Comparison of ENCODE assay signal across 8 cellular contexts in genomic region chr6:42037669-42038068, GRCh38. TPM values are rescaled to one million over a fixed set of nuclear protein-coding genes. Genes with fewer than 3 reads are reported as not detected.
A peak's percentile ranks its signal among the peaks of the same experiment; 100 is the strongest.
DNase-seq lines count a peak whose midpoint lies in the region; ATAC-seq and TF ChIP-seq lines count a peak whose summit lies in the region.
"Not testable (repeated sequence)": the region's sequence is repeated elsewhere in the genome, so short reads cannot be mapped to it uniquely, and the experiment has no call there.

No MANE protein-coding gene starts in this region.

- peaks cover 33% of the 10 kb centered on the region for H3K36me3 Mint-ChIP-seq in activated CD4-positive, alpha-beta T cell treated with anti-CD3 and anti-CD28 coated beads for 36 hours (ENCODE audit: low read depth)
- H3K36me3 Mint-ChIP-seq in activated T-helper 2 cell treated with anti-CD3 and anti-CD28 coated beads, Interferon-gamma antibody, Interleukin-2, Interleukin-4, amounts not matched to agents 10 μg/mL and 5 μg/mL and 100 μg/mL, durations not matched to agents 14 hours and 24 hours and 36 hours (ENCODE audit: low read depth), result not testable (repeated sequence)
- peaks cover 29% of the 10 kb centered on the region for H3K36me3 Mint-ChIP-seq in activated naive CD8-positive, alpha-beta T cell treated with anti-CD3 and anti-CD28 coated beads for 36 hours
- H3K36me3 Mint-ChIP-seq in immature natural killer cell, result peaks cover 0 to 15% (median 4%) of the 10 kb centered on the region in 3 donors

- peaks cover 0 to 17% (median 0%) of the 10 kb centered on the region in 11 experiments; a peak in 3 of 22 replicates for H3K36me3 ChIP-seq in BLaER1 treated with 17β-estradiol and CSF1 and Interleukin-3, amounts not matched to agents 10 nM and 100 nM
- not testable (repeated sequence) for H3K36me3 ChIP-seq in Loucy (ENCODE audit: insufficient read depth, low read length)
- H3K36me3 ChIP-seq in spleen, result peaks cover 0 to 86% (median 9%) of the 10 kb centered on the region in 6 donors

- H3K4me3 Mint-ChIP-seq in activated CD4-positive, alpha-beta T cell treated with anti-CD3 and anti-CD28 coated beads for 36 hours, result peak overlapping the region; percentile 88
- H3K4me3 Mint-ChIP-seq in activated T-helper 2 cell treated with anti-CD3 and anti-CD28 coated beads, Interferon-gamma antibody, Interleukin-2, Interleukin-4, amounts not matched to agents 10 μg/mL and 5 μg/mL and 100 μg/mL, durations not matched to agents 14 hours and 24 hours and 36 hours (ENCODE audit: low read depth), result peak overlapping the region; percentile 47
- peak overlapping the region; percentile 77 for H3K4me3 Mint-ChIP-seq in activated naive CD8-positive, alpha-beta T cell treated with anti-CD3 and anti-CD28 coated beads for 36 hours
- H3K4me3 Mint-ChIP-seq in immature natural killer cell, result peak overlapping the region; percentile 24 to 87 (median 57)

- peaks cover 26% of the 10 kb centered on the region; the same call in 1 of the 2 replicates for H3K79me2 ChIP-seq in Loucy (ENCODE audit: insufficient read depth, low read length)

- POLR2A ChIA-PET in activated CD4-positive, alpha-beta T cell treated with anti-CD3 and anti-CD28 coated beads for 36 hours (lab: Charles Lee), result interaction anchor here (0.7 kb wide), 1 partner anchor 11 kb away, joined by 8 read pairs; no protein-coding TSS in a partner anchor

- H3K9me2 ChIP-seq in Loucy (replicated peaks; ENCODE audit: low read depth, low read length), result not testable (repeated sequence)

- not testable (repeated sequence) for TF ChIP-seq POLR2A in spleen (IDR thresholded peaks at IDR 0.05)

- peak overlapping the region in 9 of 11 experiments; percentile 62 to 99 (median 91); a peak in 18 of 22 replicates for H3K4me2 ChIP-seq in BLaER1 treated with 17β-estradiol and CSF1 and Interleukin-3, amounts not matched to agents 10 nM and 100 nM
- H3K4me2 ChIP-seq in Loucy (ENCODE audit: low read depth, low read length, poor library complexity, severe bottlenecking), result peak overlapping the region; percentile 82

- DNase-seq in activated CD4-positive, alpha-beta T cell treated with anti-CD3 and anti-CD28 coated beads for 36 hours; activated T-helper 2 cell treated with anti-CD3 and anti-CD28 coated beads, Interferon-gamma antibody, Interleukin-2, Interleukin-4, amounts not matched to agents 10 μg/mL and 5 μg/mL and 100 μg/mL, durations not matched to agents 14 hours and 24 hours and 36 hours (ENCODE audit: low spot score); activated naive CD8-positive, alpha-beta T cell treated with anti-CD3 and anti-CD28 coated beads for 36 hours; immature natural killer cell: not testable (repeated sequence)
- peak; percentile 54 for DNase-seq in activated CD8-positive, alpha-beta memory T cell treated with anti-CD3 and anti-CD28 coated beads for 24 hours
- peak; percentile 7 for DNase-seq in spleen

- 87 to 96% (median 91%) methylated on average over 15 of the region's 15 CpGs for WGBS in spleen, 5 donors

- intact Hi-C loops in activated CD4-positive, alpha-beta T cell treated with anti-CD3 and anti-CD28 coated beads for 36 hours (cut with DNase I, micrococcal nuclease); spleen (cut with DNase I; ENCODE audit: low total_unique reads): not testable (repeated sequence)
- intact Hi-C loops in activated T-helper 2 cell treated with anti-CD3 and anti-CD28 coated beads, Interferon-gamma antibody, Interleukin-2, Interleukin-4, amounts not matched to agents 10 μg/mL and 5 μg/mL and 100 μg/mL, durations not matched to agents 14 hours and 24 hours and 36 hours (cut with micrococcal nuclease), result loop anchor here (2.0 kb wide), 1 partner anchor 61 kb away; no protein-coding TSS in a partner anchor

- peak overlapping the region in 7 of 11 experiments; percentile 85 to 95 (median 93); a peak in 11 of 22 replicates for H3K27ac ChIP-seq in BLaER1 treated with 17β-estradiol and CSF1 and Interleukin-3, amounts not matched to agents 10 nM and 100 nM
- H3K27ac ChIP-seq in spleen, result not testable (repeated sequence)

- TF ChIP-seq CTCF in Loucy (conservative IDR thresholded peaks at IDR 0.05; ENCODE audit: low read length); spleen (IDR thresholded peaks at IDR 0.05 in 8 of 11, conservative IDR thresholded peaks at IDR 0.05 in 3 of 11): not testable (repeated sequence)

- H3K4me1 ChIP-seq in BLaER1 treated with 17β-estradiol and CSF1 and Interleukin-3, amounts not matched to agents 10 nM and 100 nM, result peaks cover 42 to 92% (median 67%) of the 10 kb centered on the region in 10 experiments
- H3K4me1 ChIP-seq in Loucy (ENCODE audit: insufficient read depth, low read length, poor library complexity, severe bottlenecking) (peaks cover 46% of the 10 kb centered on the region), spleen (peaks cover 40 to 100% (median 89%) of the 10 kb centered on the region in 6 donors)

- CTCF ChIA-PET in activated CD4-positive, alpha-beta T cell treated with anti-CD3 and anti-CD28 coated beads for 36 hours (lab: Charles Lee), result not testable (repeated sequence)

- not testable (repeated sequence) for H3K4me3 ChIP-seq in BLaER1 treated with 17β-estradiol and CSF1 and Interleukin-3, amounts not matched to agents 10 nM and 100 nM; spleen
- peak overlapping the region; percentile 67 for H3K4me3 ChIP-seq in Loucy (ENCODE audit: low read length, poor library complexity, severe bottlenecking)

- not testable (repeated sequence) for H3K27me3 Mint-ChIP-seq in activated CD4-positive, alpha-beta T cell treated with anti-CD3 and anti-CD28 coated beads for 36 hours; activated T-helper 2 cell treated with anti-CD3 and anti-CD28 coated beads, Interferon-gamma antibody, Interleukin-2, Interleukin-4, amounts not matched to agents 10 μg/mL and 5 μg/mL and 100 μg/mL, durations not matched to agents 14 hours and 24 hours and 36 hours (ENCODE audit: low read depth); activated naive CD8-positive, alpha-beta T cell treated with anti-CD3 and anti-CD28 coated beads for 36 hours; immature natural killer cell (ENCODE audit: low read depth in 3 of 3)

- ATAC-seq in activated CD4-positive, alpha-beta T cell treated with anti-CD3 and anti-CD28 coated beads for 36 hours, result not testable (repeated sequence)

- not testable (repeated sequence) for H3K27me3 ChIP-seq in BLaER1 treated with 17β-estradiol and CSF1 and Interleukin-3, amounts not matched to agents 10 nM and 100 nM; Loucy (ENCODE audit: insufficient read depth, low read length, poor library complexity, severe bottlenecking); spleen (replicated peaks in 1 of 7)

- not testable (repeated sequence) for H3K9me3 Mint-ChIP-seq in activated CD4-positive, alpha-beta T cell treated with anti-CD3 and anti-CD28 coated beads for 36 hours (ENCODE audit: low read depth); activated T-helper 2 cell treated with anti-CD3 and anti-CD28 coated beads, Interferon-gamma antibody, Interleukin-2, Interleukin-4, amounts not matched to agents 10 μg/mL and 5 μg/mL and 100 μg/mL, durations not matched to agents 14 hours and 24 hours and 36 hours; activated naive CD8-positive, alpha-beta T cell treated with anti-CD3 and anti-CD28 coated beads for 36 hours; immature natural killer cell

- peak overlapping the region in 3 of 11 experiments; percentile 24 to 82 (median 45); a peak in 4 of 22 replicates for H3K9ac ChIP-seq in BLaER1 treated with 17β-estradiol and CSF1 and Interleukin-3, amounts not matched to agents 10 nM and 100 nM
- peak overlapping the region; percentile 76 for H3K9ac ChIP-seq in Loucy (ENCODE audit: low read depth, low read length, poor library complexity, severe bottlenecking)

- peaks cover 11% of the 10 kb centered on the region for H3F3A ChIP-seq in Loucy (ENCODE audit: low read depth)

- H3K27ac Mint-ChIP-seq in activated CD4-positive, alpha-beta T cell treated with anti-CD3 and anti-CD28 coated beads for 36 hours, result peak overlapping the region; percentile 93
- peak overlapping the region; percentile 82 for H3K27ac Mint-ChIP-seq in activated T-helper 2 cell treated with anti-CD3 and anti-CD28 coated beads, Interferon-gamma antibody, Interleukin-2, Interleukin-4, amounts not matched to agents 10 μg/mL and 5 μg/mL and 100 μg/mL, durations not matched to agents 14 hours and 24 hours and 36 hours
- peak overlapping the region; percentile 91 for H3K27ac Mint-ChIP-seq in activated naive CD8-positive, alpha-beta T cell treated with anti-CD3 and anti-CD28 coated beads for 36 hours
- H3K27ac Mint-ChIP-seq in immature natural killer cell, result peak overlapping the region; percentile 40 to 95 (median 72)

- H2AFZ ChIP-seq in Loucy (ENCODE audit: low read length), result not testable (repeated sequence)

- not testable (repeated sequence) for H4K20me1 ChIP-seq in BLaER1 treated with 17β-estradiol and CSF1 and Interleukin-3, amounts not matched to agents 10 nM and 100 nM; Loucy (ENCODE audit: insufficient read depth, low read length, poor library complexity, severe bottlenecking)

- not testable (repeated sequence) for H3K9me3 ChIP-seq in BLaER1 treated with 17β-estradiol and CSF1 and Interleukin-3, amounts not matched to agents 10 nM and 100 nM (replicated peaks in 1 of 11); Loucy (ENCODE audit: insufficient read depth, low read depth, low read length); spleen

- H3K4me1 Mint-ChIP-seq in activated CD4-positive, alpha-beta T cell treated with anti-CD3 and anti-CD28 coated beads for 36 hours, result peaks cover 74% of the 10 kb centered on the region
- peaks cover 55% of the 10 kb centered on the region for H3K4me1 Mint-ChIP-seq in activated T-helper 2 cell treated with anti-CD3 and anti-CD28 coated beads, Interferon-gamma antibody, Interleukin-2, Interleukin-4, amounts not matched to agents 10 μg/mL and 5 μg/mL and 100 μg/mL, durations not matched to agents 14 hours and 24 hours and 36 hours (ENCODE audit: low read depth)
- peaks cover 67% of the 10 kb centered on the region for H3K4me1 Mint-ChIP-seq in activated naive CD8-positive, alpha-beta T cell treated with anti-CD3 and anti-CD28 coated beads for 36 hours
- H3K4me1 Mint-ChIP-seq in immature natural killer cell, result peaks cover 65 to 81% of the 10 kb centered on the region in 2 donors

RNA-seq across cellular contexts. Expression of gene TAF8, which starts 12.7 kb away (rescaled TPM):
- total RNA-seq in activated CD4-positive, alpha-beta T cell treated with anti-CD3 and anti-CD28 coated beads for 36 hours, result 10 to 100 TPM; 52.3 to 53.1 TPM
- total RNA-seq in activated T-helper 2 cell treated with anti-CD3 and anti-CD28 coated beads, Interferon-gamma antibody, Interleukin-2, Interleukin-4, amounts not matched to agents 10 μg/mL and 5 μg/mL and 100 μg/mL, durations not matched to agents 14 hours and 24 hours and 36 hours, result 38.8 and 41.9 TPM in 2 replicates
- total RNA-seq in activated naive CD8-positive, alpha-beta T cell treated with anti-CD3 and anti-CD28 coated beads for 36 hours, result 10 to 100 TPM; 40.4 to 45.1 TPM
- 10 to 100 TPM in 2 of 3 donors, 1 to 10 TPM in 1; 8.5 to 23.0 (median 14.6) TPM for polyA plus RNA-seq in immature natural killer cell
- total RNA-seq in spleen, result 10 to 100 TPM; 32.1 to 56.3 (median 38.8) TPM
- polyA plus RNA-seq in spleen, result 10 to 100 TPM in 1 of 3 donors, 1 to 10 TPM in 2; 8.2 to 12.5 (median 8.8) TPM
